Comparison of ENCODE assay signal across 13 cellular contexts in the genomic region with DNA sequence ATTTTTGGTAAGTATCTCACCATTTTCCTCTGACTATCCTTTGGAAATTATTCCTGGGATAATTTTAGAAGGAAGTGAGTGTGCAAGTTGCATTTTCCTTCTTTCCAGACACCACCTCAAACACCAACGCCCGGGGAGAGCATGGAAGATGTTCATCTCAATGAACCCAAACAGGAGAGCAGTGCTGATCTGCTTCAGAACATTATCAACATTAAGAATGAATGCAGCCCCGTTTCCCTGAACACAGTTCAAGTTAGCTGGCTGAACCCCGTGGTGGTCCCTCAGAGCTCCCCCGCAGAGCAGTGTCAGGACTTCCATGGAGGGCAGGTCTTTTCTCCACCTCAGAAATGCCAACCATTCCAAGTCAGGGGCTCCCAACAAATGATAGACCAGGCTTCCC. TPM values are rescaled to one million over a fixed set of nuclear protein-coding genes. Genes with fewer than 3 reads are reported as not detected.
A peak's percentile ranks its signal among the peaks of the same experiment; 100 is the strongest.
DNase-seq lines count a peak whose midpoint lies in the region; ATAC-seq and TF ChIP-seq lines count a peak whose summit lies in the region.
"Had no signal": no experiment of that assay in that cellular context is flagged by ENCODE, and none has a peak within 500 bp of the region (broad histone marks: within the 10 kb centered on the region; RNA-seq: fewer than 3 reads in every experiment).

No MANE protein-coding gene starts in this region.

- no peaks in the 10 kb centered on the region for H3K9me2 ChIP-seq in hepatocyte (replicated peaks; ENCODE audit: insufficient read depth)

- peaks cover 9% of the 10 kb centered on the region for H3K36me3 ChIP-seq in hepatocyte (replicated peaks; ENCODE audit: insufficient read depth, low read depth)

- peak overlapping the region; percentile 97 for H3K4me3 Mint-ChIP-seq in activated T-cell treated with anti-CD3 and anti-CD28 coated beads, Interleukin-2, amount 50 U/mL, for 24 hours
- peak overlapping the region; percentile 98 for H3K4me3 Mint-ChIP-seq in activated CD4-positive, alpha-beta memory T cell treated with anti-CD3 and anti-CD28 coated beads, Interleukin-2, amount 10 ng/mL, durations not matched to agents 7 days and 5 days
- peak overlapping the region; percentile 61 to 99 for H3K4me3 Mint-ChIP-seq in stimulated activated naive B cell treated with anti-CD40 and anti-IgM and Interleukin-4, amounts not matched to agents 10 μg/mL and 1 μg/mL and 100 μg/mL, for 72 hours
- H3K4me3 Mint-ChIP-seq: nephron progenitor cell had no signal

- peak overlapping the region; percentile 99 for H3K27ac ChIP-seq in hepatocyte
- H3K27ac ChIP-seq: HL-60 had no signal

- no peak overlapping the region for H2AFZ ChIP-seq in hepatocyte

- 91% methylated on average over 5 of the region's 5 CpGs for WGBS in hepatocyte (ENCODE audit: low lambda C conversion rate, missing lambda C conversion rate)

- no peak for ATAC-seq in stimulated activated naive B cell treated with anti-CD40 and anti-IgM and Interleukin-4, amounts not matched to agents 10 μg/mL and 1 μg/mL and 100 μg/mL, for 72 hours (replicated peaks)
- no peak for ATAC-seq in HG03571 (IDR thresholded peaks at IDR 0.05; ENCODE audit: unreplicated experiment)

- peak overlapping the region; percentile 51 for H3K4me3 ChIP-seq in hepatocyte

- H3K4me1 Mint-ChIP-seq in activated T-cell treated with anti-CD3 and anti-CD28 coated beads, Interleukin-2, amount 50 U/mL, for 24 hours (ENCODE audit: low read depth), result peaks cover 75% of the 10 kb centered on the region
- H3K4me1 Mint-ChIP-seq in activated CD4-positive, alpha-beta memory T cell treated with anti-CD3 and anti-CD28 coated beads, Interleukin-2, amount 10 ng/mL, durations not matched to agents 7 days and 5 days, result peaks cover 70% of the 10 kb centered on the region
- H3K4me1 Mint-ChIP-seq in stimulated activated naive B cell treated with anti-CD40 and anti-IgM and Interleukin-4, amounts not matched to agents 10 μg/mL and 1 μg/mL and 100 μg/mL, for 72 hours, result peaks cover 36 to 74% of the 10 kb centered on the region in 2 donors

- TF ChIP-seq CTCF in hepatocyte (IDR thresholded peaks at IDR 0.05; ENCODE audit: poor library complexity), result no peak

- no peaks in the 10 kb centered on the region for H3K9me3 ChIP-seq in hepatocyte (ENCODE audit: low read depth)

- H3K4me2 ChIP-seq in hepatocyte, result peak overlapping the region; percentile 74

- H3K36me3 Mint-ChIP-seq in activated T-cell treated with anti-CD3 and anti-CD28 coated beads, Interleukin-2, amount 50 U/mL, for 24 hours (ENCODE audit: low read depth), result peaks cover 81% of the 10 kb centered on the region
- H3K36me3 Mint-ChIP-seq in activated CD4-positive, alpha-beta memory T cell treated with anti-CD3 and anti-CD28 coated beads, Interleukin-2, amount 10 ng/mL, durations not matched to agents 7 days and 5 days (ENCODE audit: low read depth), result peaks cover 83% of the 10 kb centered on the region
- peaks cover 72 to 73% of the 10 kb centered on the region in 2 donors for H3K36me3 Mint-ChIP-seq in stimulated activated naive B cell treated with anti-CD40 and anti-IgM and Interleukin-4, amounts not matched to agents 10 μg/mL and 1 μg/mL and 100 μg/mL, for 72 hours

- H3K27ac Mint-ChIP-seq in activated T-cell treated with anti-CD3 and anti-CD28 coated beads, Interleukin-2, amount 50 U/mL, for 24 hours, result peak overlapping the region; percentile 49
- peak overlapping the region; percentile 24 for H3K27ac Mint-ChIP-seq in activated CD4-positive, alpha-beta memory T cell treated with anti-CD3 and anti-CD28 coated beads, Interleukin-2, amount 10 ng/mL, durations not matched to agents 7 days and 5 days
- peak overlapping the region; percentile 98 for H3K27ac Mint-ChIP-seq in stimulated activated naive B cell treated with anti-CD40 and anti-IgM and Interleukin-4, amounts not matched to agents 10 μg/mL and 1 μg/mL and 100 μg/mL, for 72 hours
- H3K27ac Mint-ChIP-seq: nephron progenitor cell had no signal

- H3K27me3 ChIP-seq in hepatocyte, result no peaks in the 10 kb centered on the region

- H3K9me3 Mint-ChIP-seq in activated T-cell treated with anti-CD3 and anti-CD28 coated beads, Interleukin-2, amount 50 U/mL, for 24 hours, result no peaks in the 10 kb centered on the region
- no peaks in the 10 kb centered on the region for H3K9me3 Mint-ChIP-seq in activated CD4-positive, alpha-beta memory T cell treated with anti-CD3 and anti-CD28 coated beads, Interleukin-2, amount 10 ng/mL, durations not matched to agents 7 days and 5 days
- H3K9me3 Mint-ChIP-seq in stimulated activated naive B cell treated with anti-CD40 and anti-IgM and Interleukin-4, amounts not matched to agents 10 μg/mL and 1 μg/mL and 100 μg/mL, for 72 hours, result peaks cover 0 to 1% of the 10 kb centered on the region in 2 donors
- H3K9me3 Mint-ChIP-seq: nephron progenitor cell had no signal

- H4K20me1 ChIP-seq in hepatocyte (ENCODE audit: insufficient read depth, poor library complexity, severe bottlenecking), result peaks cover 49% of the 10 kb centered on the region

- no peak for DNase-seq in activated T-cell treated with anti-CD3 and anti-CD28 coated beads, Interleukin-2, amount 50 U/mL, for 24 hours
- DNase-seq in activated T-cell treated with anti-CD3 and anti-CD28 coated beads, Interleukin-2, amount 50 U/mL, for 48 hours, result no peak
- DNase-seq in activated CD4-positive, alpha-beta memory T cell treated with anti-CD3 and anti-CD28 coated beads, Interleukin-2, amount 10 ng/mL, durations not matched to agents 7 days and 5 days, result no peak
- no peak for DNase-seq in hepatocyte (ENCODE audit: low spot score)
- DNase-seq in stimulated activated naive B cell treated with anti-CD40 and anti-IgM and Interleukin-4, amounts not matched to agents 10 μg/mL and 1 μg/mL and 100 μg/mL, for 72 hours, result no peak
- DNase-seq in SKM-1 (lab: John Stamatoyannopoulos, UW; ENCODE audit: unreplicated experiment), result no peak
- DNase-seq in GOT3 (lab: John Stamatoyannopoulos, UW), result no peak
- DNase-seq: MV-4-11, NCI-H446 treated with DMSO at 0.1 percent for 48 hours, nephron progenitor cell, SHP77 had no signal

- H3K79me2 ChIP-seq in hepatocyte, result peaks cover 67% of the 10 kb centered on the region

- peaks cover 14% of the 10 kb centered on the region for H3K4me1 ChIP-seq in hepatocyte (ENCODE audit: insufficient read depth)

- CTCF ChIA-PET in activated CD4-positive, alpha-beta memory T cell treated with anti-CD3 and anti-CD28 coated beads, Interleukin-2, amount 10 ng/mL, durations not matched to agents 7 days and 5 days (lab: Charles Lee), result interaction anchor here (0.8 to 2.6 kb wide), 4 partner anchors 26 to 377 kb away, joined by 3 to 19 read pairs (median 7); no protein-coding TSS in a partner anchor

- POLR2A ChIA-PET in activated CD4-positive, alpha-beta memory T cell treated with anti-CD3 and anti-CD28 coated beads, Interleukin-2, amount 10 ng/mL, durations not matched to agents 7 days and 5 days (lab: Charles Lee), result interaction anchor here (0.9 to 13.1 kb wide), 9 partner anchors 20 to 372 kb away, joined by 4 to 374 read pairs (median 12); a partner anchor contains a TSS

- no peaks in the 10 kb centered on the region for H3K27me3 Mint-ChIP-seq in activated T-cell treated with anti-CD3 and anti-CD28 coated beads, Interleukin-2, amount 50 U/mL, for 24 hours
- no peaks in the 10 kb centered on the region for H3K27me3 Mint-ChIP-seq in activated CD4-positive, alpha-beta memory T cell treated with anti-CD3 and anti-CD28 coated beads, Interleukin-2, amount 10 ng/mL, durations not matched to agents 7 days and 5 days
- H3K27me3 Mint-ChIP-seq in stimulated activated naive B cell treated with anti-CD40 and anti-IgM and Interleukin-4, amounts not matched to agents 10 μg/mL and 1 μg/mL and 100 μg/mL, for 72 hours, result no peaks in the 10 kb centered on the region

RNA-seq across cellular contexts. Expression of a gene that starts 3.7 kb away (rescaled TPM):
- total RNA-seq in activated CD4-positive, alpha-beta memory T cell treated with anti-CD3 and anti-CD28 coated beads, Interleukin-2, amount 10 ng/mL, durations not matched to agents 7 days and 5 days, result 10 to 100 TPM; 76.5 to 81.3 TPM
- total RNA-seq in hepatocyte, result 164 and 182 TPM in 2 replicates
- polyA plus RNA-seq in hepatocyte, result 160 and 192 TPM in 2 replicates

Comparison
In these comparisons a context has a peak if more than half of its experiments do, and no peak if none do; other contexts are left out.
1. H3K27ac Mint-ChIP-seq: peak in every context shown above with its lines; median percentile 98 in stimulated activated naive B cell treated with anti-CD40 and anti-IgM and Interleukin-4, amounts not matched to agents 10 μg/mL and 1 μg/mL and 100 μg/mL, for 72 hours; 49 in activated T-cell treated with anti-CD3 and anti-CD28 coated beads, Interleukin-2, amount 50 U/mL, for 24 hours; 24 in activated CD4-positive, alpha-beta memory T cell treated with anti-CD3 and anti-CD28 coated beads, Interleukin-2, amount 10 ng/mL, durations not matched to agents 7 days and 5 days.